ENCODE assay signal across 20 cellular contexts in genomic region chr6:23445157-23445710, GRCh38.
DNase-seq lines count a peak whose midpoint lies in the region; ATAC-seq and TF ChIP-seq lines count a peak whose summit lies in the region.
"Had no signal": no experiment of that assay in that cellular context is flagged by ENCODE, and none has a peak within 500 bp of the region (broad histone marks: within the 10 kb centered on the region; RNA-seq: fewer than 3 reads in every experiment).

No MANE protein-coding gene starts in this region.

- no peaks in the 10 kb centered on the region for H3K9me3 ChIP-seq in esophagus muscularis mucosa
- H3K9me3 ChIP-seq: neutrophil, testis had no signal

- no peak for TF ChIP-seq CTCF in fibroblast of the aortic adventitia (IDR thresholded peaks at IDR 0.05; ENCODE audit: insufficient read depth, low read length)
- TF ChIP-seq CTCF in nephron progenitor cell (IDR thresholded peaks at IDR 0.05): no peak
- no peak for TF ChIP-seq CTCF in esophagus muscularis mucosa (IDR thresholded peaks at IDR 0.05)

- WGBS in esophagus muscularis mucosa: 30% methylated on average over 5 of the region's 5 CpGs

- H3K27me3 Mint-ChIP-seq in nephron progenitor cell (ENCODE audit: low read depth, poor library complexity): no peaks in the 10 kb centered on the region
- H3K27me3 Mint-ChIP-seq: activated naive CD8-positive, alpha-beta T cell; memory B cell had no signal

- peaks cover 15 to 34% (median 23%) of the 10 kb centered on the region in 4 donors for H3K4me1 ChIP-seq in esophagus muscularis mucosa

- H3K4me3 Mint-ChIP-seq in nephron progenitor cell: no peak overlapping the region
- H3K4me3 Mint-ChIP-seq: activated naive CD8-positive, alpha-beta T cell; immature natural killer cell; memory B cell had no signal

- no peak for TF ChIP-seq POLR2A in esophagus muscularis mucosa (IDR thresholded peaks at IDR 0.05; ENCODE audit: low read depth)

- ATAC-seq in HG03521 (IDR thresholded peaks at IDR 0.05; ENCODE audit: unreplicated experiment): no peak
- no peak for ATAC-seq in HG03039 (IDR thresholded peaks at IDR 0.05; ENCODE audit: unreplicated experiment)
- no peak for ATAC-seq in GM21737 (IDR thresholded peaks at IDR 0.05; ENCODE audit: unreplicated experiment)

- TF ChIP-seq EP300 in esophagus muscularis mucosa (IDR thresholded peaks at IDR 0.05): no peak

- H3K36me3 ChIP-seq in esophagus muscularis mucosa: no peaks in the 10 kb centered on the region
- H3K36me3 ChIP-seq: neutrophil had no signal

- no peaks in the 10 kb centered on the region for H3K9me3 Mint-ChIP-seq in nephron progenitor cell

- peaks cover 54% of the 10 kb centered on the region for H3K4me1 Mint-ChIP-seq in nephron progenitor cell
- H3K4me1 Mint-ChIP-seq: immature natural killer cell, memory B cell had no signal

- H3K36me3 Mint-ChIP-seq in nephron progenitor cell (ENCODE audit: low read depth): no peaks in the 10 kb centered on the region
- H3K36me3 Mint-ChIP-seq: activated naive CD8-positive, alpha-beta T cell; memory B cell had no signal

- in situ Hi-C loops in SK-MEL-5 (cut with HindIII; ENCODE audit: low pct_unique_long_range_greater_than_20kb, low sequenced_read_pairs): no loop called here

- H3K4me3 ChIP-seq in fibroblast of the aortic adventitia (ENCODE audit: low read depth, low read length) (no peak overlapping the region), esophagus muscularis mucosa (no peak overlapping the region)
- H3K4me3 ChIP-seq: SK-N-MC, testis had no signal

- H3K27ac Mint-ChIP-seq in nephron progenitor cell: peak overlapping the region; percentile 36
- H3K27ac Mint-ChIP-seq: activated naive CD8-positive, alpha-beta T cell; immature natural killer cell; memory B cell had no signal

- DNase-seq in EH (ENCODE audit: low read depth) (peak; percentile 8), SK-MEL-5 (ENCODE audit: low read depth, low spot score) (peak; percentile 28), fibroblast of the aortic adventitia (ENCODE audit: low read depth) (peak; percentile 48), nephron progenitor cell (no peak), esophagus muscularis mucosa (ENCODE audit: extremely low spot score) (no peak)
- DNase-seq: activated CD4-positive, alpha-beta T cell treated with anti-CD3 and anti-CD28 coated beads, Interleukin-2, amount 50 U/mL, for 1 hour; caudate nucleus; effector CD8-positive, alpha-beta T cell; GDM1; immature natural killer cell; NCI-H226; stimulated activated CD4-positive, alpha-beta T cell treated with anti-CD3 and anti-CD28 coated beads, Interleukin-4, amount 100 ng/mL, for 24 hours; testis had no signal

- no peaks in the 10 kb centered on the region for H3K27me3 ChIP-seq in esophagus muscularis mucosa
- H3K27me3 ChIP-seq: neutrophil, testis had no signal

- no peak overlapping the region for H3K27ac ChIP-seq in esophagus muscularis mucosa (replicated peaks in 1 of 4)
- H3K27ac ChIP-seq: neutrophil, SK-N-MC, testis had no signal

- intact Hi-C loops in esophagus muscularis mucosa (cut with DNase I): no loop called here

Comparison
In these comparisons a context has a peak if more than half of its experiments do, and no peak if none do; other contexts are left out.
1. DNase-seq: peak in EH (single experiment), SK-MEL-5 (single experiment) and fibroblast of the aortic adventitia (single experiment); none in nephron progenitor cell (single experiment) and esophagus muscularis mucosa (single experiment).